1 cellular context compared by ENCODE assay signal in genomic region chr7:102306916-102307677, GRCh38.
TF ChIP-seq lines count a peak whose summit lies in the region.

No MANE protein-coding gene starts in this region.

TF ChIP-seq in HepG2, 621 proteins besides CTCF, POLR2A, EP300 and RAD21 (continued from another document and continues in another):
- TF ChIP-seq ZBTB40 (IDR thresholded peaks at IDR 0.05) (no peak), ZBTB40 (CRISPR knock-in tag; IDR thresholded peaks at IDR 0.05) (no peak; the same call in 1 of the 2 replicates), ZIK1 (CRISPR knock-in tag; IDR thresholded peaks at IDR 0.05; ENCODE audit: borderline replicate concordance, low read depth) (0 out of 2 replicates have a peak, but pooled peaks have one; percentile 32), ZSCAN9 (CRISPR knock-in tag; IDR thresholded peaks at IDR 0.05; ENCODE audit: borderline replicate concordance) (no peak), MIXL1 (CRISPR knock-in tag; IDR thresholded peaks at IDR 0.05) (no peak), ZUFSP (CRISPR knock-in tag; IDR thresholded peaks at IDR 0.05; ENCODE audit: borderline replicate concordance) (no peak), ZFP91 (CRISPR knock-in tag; IDR thresholded peaks at IDR 0.05; ENCODE audit: borderline replicate concordance) (peak; percentile 57; the same call in 1 of the 2 replicates), NR2C2 (CRISPR knock-in tag; IDR thresholded peaks at IDR 0.05; ENCODE audit: borderline replicate concordance) (no peak; the same call in 1 of the 2 replicates), HDAC6 (IDR thresholded peaks at IDR 0.05; ENCODE audit: low read depth, low read length) (no peak), HNF1A (IDR thresholded peaks at IDR 0.05; ENCODE audit: low read depth) (no peak), HNF1A (CRISPR knock-in tag; IDR thresholded peaks at IDR 0.05; ENCODE audit: borderline replicate concordance) (no peak), HMG20A (CRISPR knock-in tag; IDR thresholded peaks at IDR 0.05; ENCODE audit: borderline replicate concordance) (no peak), SMAD3 (CRISPR knock-in tag; IDR thresholded peaks at IDR 0.05) (no peak), SMAD1 (CRISPR knock-in tag; IDR thresholded peaks at IDR 0.05; ENCODE audit: borderline replicate concordance, low read depth) (no peak), ZNF274 (CRISPR knock-in tag; IDR thresholded peaks at IDR 0.05) (no peak), CBX1 (IDR thresholded peaks at IDR 0.05; ENCODE audit: low read depth) (no peak), PATZ1 (CRISPR knock-in tag; IDR thresholded peaks at IDR 0.05) (peak; percentile 65), ZBTB42 (CRISPR knock-in tag; IDR thresholded peaks at IDR 0.05) (no peak), KAT8 (CRISPR knock-in tag; IDR thresholded peaks at IDR 0.05) (no peak; the same call in 1 of the 2 replicates), PHF8 (CRISPR knock-in tag; IDR thresholded peaks at IDR 0.05) (no peak), ELF3 (CRISPR knock-in tag; IDR thresholded peaks at IDR 0.05) (0 out of 2 replicates have a peak, but pooled peaks have one; percentile 26), ZNF282 (IDR thresholded peaks at IDR 0.05; ENCODE audit: partially characterized antibody) (no peak), REST (IDR thresholded peaks at IDR 0.05; ENCODE audit: borderline replicate concordance in 1 of 2, low read depth in 1 of 2, low read length in 2 of 2) (no peak), KAT2B (IDR thresholded peaks at IDR 0.05; ENCODE audit: borderline replicate concordance, low read depth, low read length) (no peak), ATF7 (IDR thresholded peaks at IDR 0.05) (no peak), ATF7 (CRISPR knock-in tag; IDR thresholded peaks at IDR 0.05) (no peak), ZNF660 (CRISPR knock-in tag; IDR thresholded peaks at IDR 0.05; ENCODE audit: borderline replicate concordance, low read depth) (0 out of 2 replicates have a peak, but pooled peaks have one; percentile 63), ZNF800 (CRISPR knock-in tag; IDR thresholded peaks at IDR 0.05) (no peak)
